ENCODE assay signal across 19 cellular contexts in genomic region chr14:95396221-95396620, GRCh38.
A peak's percentile ranks its signal among the peaks of the same experiment; 100 is the strongest.
DNase-seq lines count a peak whose midpoint lies in the region; ATAC-seq and TF ChIP-seq lines count a peak whose summit lies in the region.
"Had no signal": no experiment of that assay in that cellular context is flagged by ENCODE, and none has a peak within 500 bp of the region (broad histone marks: within the 10 kb centered on the region; RNA-seq: fewer than 3 reads in every experiment).

No MANE protein-coding gene starts in this region.

- peak; percentile 33 for ATAC-seq in stimulated activated naive CD8-positive, alpha-beta T cell treated with anti-CD3 and anti-CD28 coated beads, Interleukin-15, Interleukin-2, amounts not matched to agents 100 U/mL and 50 U/mL, for 24 hours
- no peak for ATAC-seq in stimulated activated naive CD8-positive, alpha-beta T cell treated with anti-CD3 and anti-CD28 coated beads, Interleukin-15, amount 100 ng/mL, for 72 hours
- no peak for ATAC-seq in activated naive CD8-positive, alpha-beta T cell treated with anti-CD3 and anti-CD28 coated beads, Interleukin-2, amount 50 U/mL, for 24 hours
- no peak for ATAC-seq in HG03097 (IDR thresholded peaks at IDR 0.05; ENCODE audit: low FRiP score, unreplicated experiment)
- ATAC-seq: CD8-positive, alpha-beta T cell; HepG2; Right ventricle myocardium inferior had no signal

- H3K27me3 Mint-ChIP-seq in stimulated activated naive CD8-positive, alpha-beta T cell treated with anti-CD3 and anti-CD28 coated beads, Interleukin-15, amount 100 ng/mL, for 72 hours = no peaks in the 10 kb centered on the region
- H3K27me3 Mint-ChIP-seq in activated naive CD8-positive, alpha-beta T cell treated with anti-CD3 and anti-CD28 coated beads, Interleukin-2, amount 50 U/mL, for 24 hours = no peaks in the 10 kb centered on the region
- H3K27me3 Mint-ChIP-seq in mesothelial cell of epicardium (ENCODE audit: low read depth) = no peaks in the 10 kb centered on the region

- no peak for DNase-seq in stimulated activated naive CD8-positive, alpha-beta T cell treated with anti-CD3 and anti-CD28 coated beads, Interleukin-15, Interleukin-2, amounts not matched to agents 100 U/mL and 50 U/mL, for 24 hours
- no peak for DNase-seq in stimulated activated naive CD8-positive, alpha-beta T cell treated with anti-CD3 and anti-CD28 coated beads, Interleukin-15, amount 100 ng/mL, for 72 hours
- DNase-seq in activated naive CD8-positive, alpha-beta T cell treated with anti-CD3 and anti-CD28 coated beads, Interleukin-2, amount 50 U/mL, for 24 hours = no peak
- no peak for DNase-seq in mesothelial cell of epicardium (ENCODE audit: low spot score in 2 of 2, unreplicated experiment in 2 of 2)
- no peak for DNase-seq in NCI-H128 (lab: John Stamatoyannopoulos, UW; ENCODE audit: unreplicated experiment)
- DNase-seq in middle frontal gyrus (ENCODE audit: extremely low spot score, low spot score) = no peak
- no peak for DNase-seq in NCI-H146 (lab: John Stamatoyannopoulos, UW)
- DNase-seq: 8988T; CD8-positive, alpha-beta T cell; H7; HFFc6; NCI-H1048; NCI-H1436 treated with DMSO at 0.1 percent for 48 hours; NCI-H2081; NCI-H446 treated with DMSO at 0.1 percent for 48 hours; NCI-H69 had no signal

- no peaks in the 10 kb centered on the region for H3K36me3 Mint-ChIP-seq in activated naive CD8-positive, alpha-beta T cell treated with anti-CD3 and anti-CD28 coated beads, Interleukin-2, amount 50 U/mL, for 24 hours (ENCODE audit: low read depth)
- H3K36me3 Mint-ChIP-seq in mesothelial cell of epicardium = no peaks in the 10 kb centered on the region
- H3K36me3 Mint-ChIP-seq: CD8-positive, alpha-beta T cell had no signal

- H3K9me3 Mint-ChIP-seq in stimulated activated naive CD8-positive, alpha-beta T cell treated with anti-CD3 and anti-CD28 coated beads, Interleukin-15, amount 100 ng/mL, for 72 hours = peaks cover 7 to 9% of the 10 kb centered on the region in 2 donors
- H3K9me3 Mint-ChIP-seq in activated naive CD8-positive, alpha-beta T cell treated with anti-CD3 and anti-CD28 coated beads, Interleukin-2, amount 50 U/mL, for 24 hours = peaks cover 6% of the 10 kb centered on the region
- peaks cover 6% of the 10 kb centered on the region for H3K9me3 Mint-ChIP-seq in mesothelial cell of epicardium
- H3K9me3 Mint-ChIP-seq: CD8-positive, alpha-beta T cell; HFFc6 had no signal

- no peak overlapping the region for H3K27ac Mint-ChIP-seq in stimulated activated naive CD8-positive, alpha-beta T cell treated with anti-CD3 and anti-CD28 coated beads, Interleukin-15, amount 100 ng/mL, for 72 hours
- peak overlapping the region; percentile 32 for H3K27ac Mint-ChIP-seq in activated naive CD8-positive, alpha-beta T cell treated with anti-CD3 and anti-CD28 coated beads, Interleukin-2, amount 50 U/mL, for 24 hours
- peak overlapping the region; percentile 5 for H3K27ac Mint-ChIP-seq in mesothelial cell of epicardium
- H3K27ac Mint-ChIP-seq: CD8-positive, alpha-beta T cell; HFFc6 had no signal

- H3K4me1 Mint-ChIP-seq in stimulated activated naive CD8-positive, alpha-beta T cell treated with anti-CD3 and anti-CD28 coated beads, Interleukin-15, amount 100 ng/mL, for 72 hours = peaks cover 5% of the 10 kb centered on the region
- H3K4me1 Mint-ChIP-seq in activated naive CD8-positive, alpha-beta T cell treated with anti-CD3 and anti-CD28 coated beads, Interleukin-2, amount 50 U/mL, for 24 hours = peaks cover 13% of the 10 kb centered on the region
- peaks cover 16% of the 10 kb centered on the region for H3K4me1 Mint-ChIP-seq in mesothelial cell of epicardium

- no peak for TF ChIP-seq CTCF in mesothelial cell of epicardium (IDR thresholded peaks at IDR 0.05; ENCODE audit: unreplicated experiment)

- H3K4me3 Mint-ChIP-seq in stimulated activated naive CD8-positive, alpha-beta T cell treated with anti-CD3 and anti-CD28 coated beads, Interleukin-15, amount 100 ng/mL, for 72 hours = no peak overlapping the region
- H3K4me3 Mint-ChIP-seq in activated naive CD8-positive, alpha-beta T cell treated with anti-CD3 and anti-CD28 coated beads, Interleukin-2, amount 50 U/mL, for 24 hours = no peak overlapping the region
- H3K4me3 Mint-ChIP-seq in mesothelial cell of epicardium = no peak overlapping the region
- H3K4me3 Mint-ChIP-seq: CD8-positive, alpha-beta T cell; HFFc6 had no signal

Comparison
In these comparisons a context has a peak if more than half of its experiments do, and no peak if none do; other contexts are left out.
1. H3K27ac Mint-ChIP-seq: peak in activated naive CD8-positive, alpha-beta T cell treated with anti-CD3 and anti-CD28 coated beads, Interleukin-2, amount 50 U/mL, for 24 hours (single experiment) and mesothelial cell of epicardium (single experiment); none in stimulated activated naive CD8-positive, alpha-beta T cell treated with anti-CD3 and anti-CD28 coated beads, Interleukin-15, amount 100 ng/mL, for 72 hours (0 of 2).